1 cellular context compared by ENCODE assay signal in the genomic region with DNA sequence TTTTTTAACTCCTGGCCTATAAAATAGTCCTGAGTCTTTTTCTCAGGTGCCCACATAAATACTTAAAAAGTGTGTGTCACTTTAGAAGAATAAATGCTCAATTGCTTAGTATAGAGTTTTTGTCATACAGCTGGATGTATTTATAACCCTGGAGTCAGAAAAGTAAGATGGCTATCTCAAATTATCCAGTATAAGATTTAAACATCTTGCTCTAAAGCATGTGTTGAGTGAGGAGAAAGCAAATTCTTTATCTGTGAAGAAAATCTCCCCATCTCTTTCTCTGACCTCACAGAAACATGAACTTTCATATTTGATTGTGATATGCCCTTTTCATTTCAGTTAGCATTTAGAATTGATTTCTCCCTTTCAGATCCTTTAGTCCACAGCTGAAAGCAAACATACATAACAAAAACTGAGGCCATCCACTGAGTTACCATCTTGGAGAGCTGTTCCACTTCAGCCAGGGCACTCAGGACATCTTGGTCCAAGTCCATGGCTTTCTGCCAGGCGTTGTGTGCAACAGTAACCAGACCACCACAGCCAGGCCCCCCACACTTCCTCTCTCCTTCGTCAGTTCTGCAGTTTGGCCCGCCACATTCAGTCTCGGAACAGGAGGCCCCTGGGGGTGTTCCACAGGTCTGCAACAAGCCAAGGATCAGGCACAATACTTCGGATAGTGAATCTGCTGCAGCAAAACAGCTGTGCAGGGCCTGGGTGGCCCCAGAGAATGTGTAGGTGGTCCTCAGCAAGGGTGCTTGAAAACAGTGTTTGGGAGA.
TF ChIP-seq lines count a peak whose summit lies in the region.

No MANE protein-coding gene starts in this region.

TF ChIP-seq in SK-N-SH, 30 proteins besides CTCF, POLR2A, EP300 and RAD21 (continued from another document):
- TF ChIP-seq, protein P1, sequence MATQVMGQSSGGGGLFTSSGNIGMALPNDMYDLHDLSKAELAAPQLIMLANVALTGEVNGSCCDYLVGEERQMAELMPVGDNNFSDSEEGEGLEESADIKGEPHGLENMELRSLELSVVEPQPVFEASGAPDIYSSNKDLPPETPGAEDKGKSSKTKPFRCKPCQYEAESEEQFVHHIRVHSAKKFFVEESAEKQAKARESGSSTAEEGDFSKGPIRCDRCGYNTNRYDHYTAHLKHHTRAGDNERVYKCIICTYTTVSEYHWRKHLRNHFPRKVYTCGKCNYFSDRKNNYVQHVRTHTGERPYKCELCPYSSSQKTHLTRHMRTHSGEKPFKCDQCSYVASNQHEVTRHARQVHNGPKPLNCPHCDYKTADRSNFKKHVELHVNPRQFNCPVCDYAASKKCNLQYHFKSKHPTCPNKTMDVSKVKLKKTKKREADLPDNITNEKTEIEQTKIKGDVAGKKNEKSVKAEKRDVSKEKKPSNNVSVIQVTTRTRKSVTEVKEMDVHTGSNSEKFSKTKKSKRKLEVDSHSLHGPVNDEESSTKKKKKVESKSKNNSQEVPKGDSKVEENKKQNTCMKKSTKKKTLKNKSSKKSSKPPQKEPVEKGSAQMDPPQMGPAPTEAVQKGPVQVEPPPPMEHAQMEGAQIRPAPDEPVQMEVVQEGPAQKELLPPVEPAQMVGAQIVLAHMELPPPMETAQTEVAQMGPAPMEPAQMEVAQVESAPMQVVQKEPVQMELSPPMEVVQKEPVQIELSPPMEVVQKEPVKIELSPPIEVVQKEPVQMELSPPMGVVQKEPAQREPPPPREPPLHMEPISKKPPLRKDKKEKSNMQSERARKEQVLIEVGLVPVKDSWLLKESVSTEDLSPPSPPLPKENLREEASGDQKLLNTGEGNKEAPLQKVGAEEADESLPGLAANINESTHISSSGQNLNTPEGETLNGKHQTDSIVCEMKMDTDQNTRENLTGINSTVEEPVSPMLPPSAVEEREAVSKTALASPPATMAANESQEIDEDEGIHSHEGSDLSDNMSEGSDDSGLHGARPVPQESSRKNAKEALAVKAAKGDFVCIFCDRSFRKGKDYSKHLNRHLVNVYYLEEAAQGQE (IDR thresholded peaks at IDR 0.05; ENCODE audit: low read depth, low read length) = 0 out of 2 replicates have a peak, but pooled peaks have one; percentile 10
- 0 out of 2 replicates have a peak, but pooled peaks have one; percentile 27 for TF ChIP-seq RXRA (IDR thresholded peaks at IDR 0.05; ENCODE audit: borderline replicate concordance, low read depth)
- 0 out of 2 replicates have a peak, but pooled peaks have one; percentile 19 for TF ChIP-seq SIN3A (IDR thresholded peaks at IDR 0.05; ENCODE audit: borderline replicate concordance, low read depth, low read length)
- TF ChIP-seq FOXJ3 (CRISPR knock-in tag; IDR thresholded peaks at IDR 0.05) = 0 out of 2 replicates have a peak, but pooled peaks have one; percentile 36
- peak; percentile 35 for TF ChIP-seq JUND (IDR thresholded peaks at IDR 0.05)
- TF ChIP-seq FOXM1 (IDR thresholded peaks at IDR 0.05; ENCODE audit: low read depth) = no peak; the same call in 1 of the 2 replicates
- TF ChIP-seq, protein P2, sequence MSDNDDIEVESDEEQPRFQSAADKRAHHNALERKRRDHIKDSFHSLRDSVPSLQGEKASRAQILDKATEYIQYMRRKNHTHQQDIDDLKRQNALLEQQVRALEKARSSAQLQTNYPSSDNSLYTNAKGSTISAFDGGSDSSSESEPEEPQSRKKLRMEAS (IDR thresholded peaks at IDR 0.05; ENCODE audit: low read depth) = no peak; the same call in 1 of the 2 replicates
- TF ChIP-seq, protein P3, sequence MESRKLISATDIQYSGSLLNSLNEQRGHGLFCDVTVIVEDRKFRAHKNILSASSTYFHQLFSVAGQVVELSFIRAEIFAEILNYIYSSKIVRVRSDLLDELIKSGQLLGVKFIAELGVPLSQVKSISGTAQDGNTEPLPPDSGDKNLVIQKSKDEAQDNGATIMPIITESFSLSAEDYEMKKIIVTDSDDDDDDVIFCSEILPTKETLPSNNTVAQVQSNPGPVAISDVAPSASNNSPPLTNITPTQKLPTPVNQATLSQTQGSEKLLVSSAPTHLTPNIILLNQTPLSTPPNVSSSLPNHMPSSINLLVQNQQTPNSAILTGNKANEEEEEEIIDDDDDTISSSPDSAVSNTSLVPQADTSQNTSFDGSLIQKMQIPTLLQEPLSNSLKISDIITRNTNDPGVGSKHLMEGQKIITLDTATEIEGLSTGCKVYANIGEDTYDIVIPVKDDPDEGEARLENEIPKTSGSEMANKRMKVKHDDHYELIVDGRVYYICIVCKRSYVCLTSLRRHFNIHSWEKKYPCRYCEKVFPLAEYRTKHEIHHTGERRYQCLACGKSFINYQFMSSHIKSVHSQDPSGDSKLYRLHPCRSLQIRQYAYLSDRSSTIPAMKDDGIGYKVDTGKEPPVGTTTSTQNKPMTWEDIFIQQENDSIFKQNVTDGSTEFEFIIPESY (IDR thresholded peaks at IDR 0.05; ENCODE audit: borderline replicate concordance, low read depth) = no peak; the same call in 1 of the 2 replicates
- TF ChIP-seq POLR2AphosphoS5 (IDR thresholded peaks at IDR 0.05; ENCODE audit: low read depth, low read length) = peak; percentile 52; the same call in 1 of the 2 replicates
- TF ChIP-seq, protein P4, sequence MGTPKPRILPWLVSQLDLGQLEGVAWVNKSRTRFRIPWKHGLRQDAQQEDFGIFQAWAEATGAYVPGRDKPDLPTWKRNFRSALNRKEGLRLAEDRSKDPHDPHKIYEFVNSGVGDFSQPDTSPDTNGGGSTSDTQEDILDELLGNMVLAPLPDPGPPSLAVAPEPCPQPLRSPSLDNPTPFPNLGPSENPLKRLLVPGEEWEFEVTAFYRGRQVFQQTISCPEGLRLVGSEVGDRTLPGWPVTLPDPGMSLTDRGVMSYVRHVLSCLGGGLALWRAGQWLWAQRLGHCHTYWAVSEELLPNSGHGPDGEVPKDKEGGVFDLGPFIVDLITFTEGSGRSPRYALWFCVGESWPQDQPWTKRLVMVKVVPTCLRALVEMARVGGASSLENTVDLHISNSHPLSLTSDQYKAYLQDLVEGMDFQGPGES (IDR thresholded peaks at IDR 0.05; ENCODE audit: low read depth, low read length) = no peak
- TF ChIP-seq, protein P5, sequence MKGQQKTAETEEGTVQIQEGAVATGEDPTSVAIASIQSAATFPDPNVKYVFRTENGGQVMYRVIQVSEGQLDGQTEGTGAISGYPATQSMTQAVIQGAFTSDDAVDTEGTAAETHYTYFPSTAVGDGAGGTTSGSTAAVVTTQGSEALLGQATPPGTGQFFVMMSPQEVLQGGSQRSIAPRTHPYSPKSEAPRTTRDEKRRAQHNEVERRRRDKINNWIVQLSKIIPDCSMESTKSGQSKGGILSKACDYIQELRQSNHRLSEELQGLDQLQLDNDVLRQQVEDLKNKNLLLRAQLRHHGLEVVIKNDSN (IDR thresholded peaks at IDR 0.05; ENCODE audit: borderline replicate concordance, low read depth) = no peak
- TF ChIP-seq MXI1 (IDR thresholded peaks at IDR 0.05; ENCODE audit: low read depth, low read length) = no peak
- no peak for TF ChIP-seq EZH2phosphoT487 (IDR thresholded peaks at IDR 0.05; ENCODE audit: borderline replicate concordance, low read depth)
- no peak for TF ChIP-seq GABPA (IDR thresholded peaks at IDR 0.05; ENCODE audit: low read depth)
- peak; percentile 24 for TF ChIP-seq GATA2 (CRISPR knock-in tag; IDR thresholded peaks at IDR 0.05)
- TF ChIP-seq RFX5 (IDR thresholded peaks at IDR 0.05; ENCODE audit: low read length) = no peak
- TF ChIP-seq TAF1 (IDR thresholded peaks at IDR 0.05; ENCODE audit: borderline replicate concordance, low read depth, low read length) = no peak
- 0 out of 2 replicates have a peak, but pooled peaks have one; percentile 37 for TF ChIP-seq YY1 (IDR thresholded peaks at IDR 0.05; ENCODE audit: low read depth)
- TF ChIP-seq NRF1 (IDR thresholded peaks at IDR 0.05; ENCODE audit: low read depth, low read length) = no peak
- TF ChIP-seq FOSL2 (IDR thresholded peaks at IDR 0.05; ENCODE audit: borderline replicate concordance, low read depth) = no peak
- TF ChIP-seq, protein P6, sequence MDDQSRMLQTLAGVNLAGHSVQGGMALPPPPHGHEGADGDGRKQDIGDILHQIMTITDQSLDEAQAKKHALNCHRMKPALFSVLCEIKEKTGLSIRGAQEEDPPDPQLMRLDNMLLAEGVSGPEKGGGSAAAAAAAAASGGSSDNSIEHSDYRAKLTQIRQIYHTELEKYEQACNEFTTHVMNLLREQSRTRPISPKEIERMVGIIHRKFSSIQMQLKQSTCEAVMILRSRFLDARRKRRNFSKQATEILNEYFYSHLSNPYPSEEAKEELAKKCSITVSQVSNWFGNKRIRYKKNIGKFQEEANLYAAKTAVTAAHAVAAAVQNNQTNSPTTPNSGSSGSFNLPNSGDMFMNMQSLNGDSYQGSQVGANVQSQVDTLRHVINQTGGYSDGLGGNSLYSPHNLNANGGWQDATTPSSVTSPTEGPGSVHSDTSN (IDR thresholded peaks at IDR 0.05) = peak; percentile 62
